ENCODE assay signal across 19 cellular contexts in the genomic region with DNA sequence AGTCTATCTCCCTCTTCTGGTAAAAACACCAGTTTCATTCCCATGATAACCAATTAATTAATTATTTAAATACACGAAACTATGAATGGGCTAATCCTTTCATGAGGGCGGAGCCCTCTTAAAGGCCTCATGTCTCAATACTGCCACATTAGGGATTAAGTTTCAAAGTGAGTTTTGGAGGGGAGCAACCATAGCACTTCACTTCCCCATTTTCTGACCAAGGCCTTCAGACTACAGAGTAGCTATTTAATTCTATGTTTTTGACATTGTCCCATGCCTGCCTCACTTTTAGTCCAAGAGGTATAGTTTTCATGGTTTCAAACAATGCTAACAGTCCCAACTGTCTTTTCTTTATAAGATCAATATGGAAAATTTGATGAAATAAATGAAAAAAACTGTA.
"Had no signal": no experiment of that assay in that cellular context is flagged by ENCODE, and none has a peak within 500 bp of the region (broad histone marks: within the 10 kb centered on the region; RNA-seq: fewer than 3 reads in every experiment).

No MANE protein-coding gene starts in this region.

- H3K9me3 ChIP-seq: heart left ventricle, psoas muscle, right lobe of liver, suprapubic skin, thyroid gland, upper lobe of left lung, uterus had no signal

- H3K27ac ChIP-seq: dorsolateral prefrontal cortex, heart left ventricle, psoas muscle, right lobe of liver, suprapubic skin, thyroid gland, upper lobe of left lung, uterus had no signal

- H3K4me3 ChIP-seq: dorsolateral prefrontal cortex, heart left ventricle, psoas muscle, right lobe of liver, suprapubic skin, thyroid gland, upper lobe of left lung, uterus had no signal

- DNase-seq: dorsolateral prefrontal cortex; effector CD8-positive, alpha-beta T cell; heart left ventricle; hippocampal formation; kidney glomerular epithelial cell; mesendoderm; naive thymus-derived CD4-positive, alpha-beta T cell; nephron progenitor cell; psoas muscle; retina; right lobe of liver; stimulated activated CD4-positive, alpha-beta T cell treated with anti-CD3 and anti-CD28 coated beads, Interleukin-4, amount 100 ng/mL, for 1 hour; stimulated activated CD8-positive, alpha-beta memory T cell treated with anti-CD3 and anti-CD28 coated beads, Interleukin-4, amount 100 ng/mL, for 48 hours; stimulated activated naive CD8-positive, alpha-beta T cell treated with anti-CD3 and anti-CD28 coated beads, Interleukin-15, Interleukin-2, amounts not matched to agents 100 U/mL and 50 U/mL, for 24 hours; thyroid gland; upper lobe of left lung; uterus had no signal

- ATAC-seq: heart left ventricle; naive thymus-derived CD4-positive, alpha-beta T cell; psoas muscle; stimulated activated effector memory CD8-positive, alpha-beta T cell treated with anti-CD3 and anti-CD28 coated beads, Interleukin-12 subunit alpha, Interleukin-12 subunit beta, amount 100 ng/mL, for 72 hours; stimulated activated naive CD8-positive, alpha-beta T cell treated with anti-CD3 and anti-CD28 coated beads, Interleukin-15, Interleukin-2, amounts not matched to agents 100 U/mL and 50 U/mL, for 24 hours had no signal

- H3K4me1 ChIP-seq: heart left ventricle, psoas muscle, right lobe of liver, suprapubic skin, thyroid gland, upper lobe of left lung, uterus had no signal

- H3K36me3 ChIP-seq: heart left ventricle, right lobe of liver, suprapubic skin, thyroid gland, upper lobe of left lung, uterus had no signal

- H3K27me3 ChIP-seq: dorsolateral prefrontal cortex, heart left ventricle, right lobe of liver, suprapubic skin, thyroid gland, upper lobe of left lung, uterus had no signal
